In the genomic region with DNA sequence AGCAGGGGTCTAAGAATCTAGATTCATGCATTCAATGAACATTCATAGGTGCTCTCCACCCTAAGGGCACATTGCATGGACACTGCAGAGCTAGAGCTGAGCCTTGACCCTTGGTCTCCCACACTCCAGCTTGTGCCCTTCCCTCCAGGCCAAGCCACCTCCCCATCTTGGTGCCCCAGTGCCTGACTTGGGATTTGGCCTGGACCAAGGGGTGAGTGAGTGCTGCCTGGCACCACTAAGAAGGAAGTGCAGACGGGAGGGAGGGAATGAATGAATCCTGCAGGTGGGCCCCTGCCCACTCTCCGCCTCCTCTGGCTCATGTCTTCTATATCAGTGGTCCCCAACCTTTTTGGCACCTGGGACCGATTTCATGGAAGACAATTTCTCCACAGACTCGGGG, we compare ENCODE assay signal across 18 cellular contexts.
"Had no signal": no experiment of that assay in that cellular context is flagged by ENCODE, and none has a peak within 500 bp of the region (broad histone marks: within the 10 kb centered on the region; RNA-seq: fewer than 3 reads in every experiment).

No MANE protein-coding gene starts in this region.

- H3K9me3 ChIP-seq: esophagus squamous epithelium, gastrocnemius medialis, heart right ventricle, left lung, lower lobe of right lung, mucosa of descending colon had no signal

- H3K36me3 ChIP-seq: esophagus squamous epithelium, gastrocnemius medialis, heart right ventricle, left lung, lower lobe of right lung had no signal

- H3K27me3 ChIP-seq: esophagus squamous epithelium, gastrocnemius medialis, heart right ventricle, left lung had no signal

- DNase-seq: cortex of kidney; effector CD8-positive, alpha-beta T cell; effector memory CD8-positive, alpha-beta T cell; erythroblast; esophagus squamous epithelium; foreskin fibroblast; foreskin melanocyte; glutamatergic neuron; heart right ventricle; hippocampal formation; left cardiac atrium; left lung; left ventricle myocardium superior; lower lobe of right lung; mesendoderm; mucosa of descending colon had no signal

- H3K4me1 ChIP-seq: esophagus squamous epithelium, gastrocnemius medialis, left lung, lower lobe of right lung had no signal

- H3K27ac ChIP-seq: epithelial cell of prostate, esophagus squamous epithelium, gastrocnemius medialis, heart right ventricle, left lung, lower lobe of right lung had no signal

- H3K4me3 ChIP-seq: esophagus squamous epithelium, gastrocnemius medialis, heart right ventricle, left lung, lower lobe of right lung, mucosa of descending colon had no signal
